In the genomic region with DNA sequence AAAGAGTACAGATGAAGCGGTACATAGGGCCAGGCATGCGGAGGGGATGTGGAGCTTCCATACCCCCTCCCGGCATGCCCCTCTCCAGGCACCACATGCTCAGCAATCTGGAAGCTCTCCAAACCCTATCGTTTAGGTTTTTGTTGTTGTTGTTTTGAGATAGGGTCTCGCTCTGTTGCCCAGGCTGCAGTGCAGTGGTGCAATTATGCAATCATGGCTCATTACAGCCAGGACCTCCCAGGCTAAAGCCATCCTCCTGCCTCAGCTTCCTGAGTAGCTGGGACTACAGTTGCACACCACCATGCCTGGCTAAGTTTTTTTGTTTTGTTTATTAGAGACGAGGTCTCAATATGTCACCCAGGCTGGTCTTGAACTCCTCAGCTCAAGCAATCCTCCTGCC, we compare ENCODE assay signal across 39 cellular contexts.
"Had no signal": no experiment of that assay in that cellular context is flagged by ENCODE, and none has a peak within 500 bp of the region (broad histone marks: within the 10 kb centered on the region; RNA-seq: fewer than 3 reads in every experiment).

No MANE protein-coding gene starts in this region.

- H3K4me1 ChIP-seq: adrenal gland, ascending aorta, body of pancreas, breast epithelium had no signal

- H3K27me3 ChIP-seq: adrenal gland, ascending aorta, body of pancreas, brain microvascular endothelial cell, breast epithelium, cardiac muscle cell had no signal

- H3K36me3 ChIP-seq: adrenal gland, ascending aorta, brain microvascular endothelial cell, breast epithelium, cardiac muscle cell had no signal

- H3K4me3 ChIP-seq: adrenal gland, ascending aorta, body of pancreas, breast epithelium, cardiac muscle cell had no signal

- FAIRE-seq: astrocyte had no signal

- H3K9me3 ChIP-seq: adrenal gland, ascending aorta, body of pancreas, breast epithelium had no signal

- H3K4me3 Mint-ChIP-seq: activated naive CD4-positive, alpha-beta T cell treated with anti-CD3 and anti-CD28 coated beads for 36 hours; activated naive CD4-positive, alpha-beta T cell treated with anti-CD3 and anti-CD28 coated beads, Interleukin-2, amount 10 ng/mL, durations not matched to agents 7 days and 5 days; activated naive CD4-positive, alpha-beta T cell treated with anti-CD3 and anti-CD28 coated beads, Interleukin-2, amount 50 U/mL, for 24 hours; activated naive CD8-positive, alpha-beta T cell; activated naive CD8-positive, alpha-beta T cell treated with anti-CD3 and anti-CD28 coated beads for 36 hours; activated naive CD8-positive, alpha-beta T cell treated with anti-CD3 and anti-CD28 coated beads, Interleukin-2, amount 10 ng/mL, durations not matched to agents 7 days and 5 days; activated naive CD8-positive, alpha-beta T cell treated with anti-CD3 and anti-CD28 coated beads, Interleukin-2, amount 50 U/mL, for 24 hours; activated T-cell treated with anti-CD3 and anti-CD28 coated beads, Interleukin-2, amount 50 U/mL, for 24 hours; activated T-cell treated with anti-CD3 and anti-CD28 coated beads, Interleukin-2, amount 50 U/mL, for 4 hours; activated T-cell treated with anti-CD3 and anti-CD28 coated beads, Interleukin-2, amount 50 U/mL, for 72 hours; activated T-helper 1 cell treated with anti-CD3 and anti-CD28 coated beads, Interleukin-12 subunit alpha, Interleukin-12 subunit beta, Interleukin-2, Interleukin-4 antibody, amounts not matched to agents 30 ng/mL and 10 ng/mL and 1 ng/mL, durations not matched to agents 14 hours and 24 hours and 36 hours; activated T-helper 17 cell treated with anti-CD3 and anti-CD28 coated beads, Interleukin-2, amount 50 U/mL, for 72 hours; brain; central memory CD8-positive, alpha-beta T cell had no signal

- DNase-seq: activated effector memory CD4-positive, alpha-beta T cell treated with anti-CD3 and anti-CD28 coated beads, Interleukin-2, amount 50 U/mL, for 16 hours; activated effector memory CD4-positive, alpha-beta T cell treated with Interleukin-2 at 50 U/mL for 16 hours; activated gamma-delta T cell; activated gamma-delta T cell treated with Interleukin-2 at 50 U/mL for 16 hours; activated naive CD4-positive, alpha-beta T cell; activated naive CD4-positive, alpha-beta T cell treated with anti-CD3 and anti-CD28 coated beads for 36 hours; activated naive CD4-positive, alpha-beta T cell treated with anti-CD3 and anti-CD28 coated beads, Interleukin-2, amount 10 ng/mL, durations not matched to agents 7 days and 5 days; activated naive CD4-positive, alpha-beta T cell treated with anti-CD3 and anti-CD28 coated beads, Interleukin-2, amount 50 U/mL, for 16 hours; activated naive CD4-positive, alpha-beta T cell treated with Interleukin-2 at 50 U/mL for 16 hours; activated naive CD8-positive, alpha-beta T cell treated with anti-CD3 and anti-CD28 coated beads for 36 hours; activated naive CD8-positive, alpha-beta T cell treated with anti-CD3 and anti-CD28 coated beads, Interleukin-2, amount 10 ng/mL, durations not matched to agents 7 days and 5 days; activated naive CD8-positive, alpha-beta T cell treated with anti-CD3 and anti-CD28 coated beads, Interleukin-2, amount 50 U/mL, for 24 hours; activated T-cell treated with anti-CD3 and anti-CD28 coated beads, Interleukin-2, amount 50 U/mL, for 1 hour; activated T-cell treated with anti-CD3 and anti-CD28 coated beads, Interleukin-2, amount 50 U/mL, for 24 hours; activated T-cell treated with anti-CD3 and anti-CD28 coated beads, Interleukin-2, amount 50 U/mL, for 4 hours; activated T-cell treated with anti-CD3 and anti-CD28 coated beads, Interleukin-2, amount 50 U/mL, for 48 hours; activated T-cell treated with anti-CD3 and anti-CD28 coated beads, Interleukin-2, amount 50 U/mL, for 72 hours; adrenal gland; amniotic stem cell; amygdala; anterior cingulate cortex; aorta; body of pancreas; brain microvascular endothelial cell; caudate nucleus; central memory CD4-positive, alpha-beta T cell; cerebellar nuclear complex had no signal

- H3K9me3 Mint-ChIP-seq: activated naive CD4-positive, alpha-beta T cell treated with anti-CD3 and anti-CD28 coated beads for 36 hours; activated naive CD4-positive, alpha-beta T cell treated with anti-CD3 and anti-CD28 coated beads, Interleukin-2, amount 10 ng/mL, durations not matched to agents 7 days and 5 days; activated naive CD4-positive, alpha-beta T cell treated with anti-CD3 and anti-CD28 coated beads, Interleukin-2, amount 50 U/mL, for 24 hours; activated naive CD4-positive, alpha-beta T cell treated with anti-CD3 and anti-CD28 coated beads, Interleukin-2, amount 50 U/mL, for 72 hours; activated naive CD8-positive, alpha-beta T cell treated with anti-CD3 and anti-CD28 coated beads, Interleukin-2, amount 10 ng/mL, durations not matched to agents 7 days and 5 days; activated naive CD8-positive, alpha-beta T cell treated with anti-CD3 and anti-CD28 coated beads, Interleukin-2, amount 50 U/mL, for 24 hours; activated T-cell treated with anti-CD3 and anti-CD28 coated beads, Interleukin-2, amount 50 U/mL, for 24 hours; activated T-cell treated with anti-CD3 and anti-CD28 coated beads, Interleukin-2, amount 50 U/mL, for 4 hours; activated T-cell treated with anti-CD3 and anti-CD28 coated beads, Interleukin-2, amount 50 U/mL, for 72 hours; activated T-helper 1 cell treated with anti-CD3 and anti-CD28 coated beads, Interleukin-12 subunit alpha, Interleukin-12 subunit beta, Interleukin-2, Interleukin-4 antibody, amounts not matched to agents 30 ng/mL and 10 ng/mL and 1 ng/mL, durations not matched to agents 14 hours and 24 hours and 36 hours; activated T-helper 17 cell treated with anti-CD3 and anti-CD28 coated beads, Interleukin-2, amount 50 U/mL, for 72 hours; activated T-helper 2 cell treated with anti-CD3 and anti-CD28 coated beads, Interferon-gamma antibody, Interleukin-2, Interleukin-4, amounts not matched to agents 10 μg/mL and 5 μg/mL and 100 μg/mL, durations not matched to agents 14 hours and 24 hours and 36 hours; central memory CD8-positive, alpha-beta T cell had no signal

- H3K27ac ChIP-seq: adrenal gland, ascending aorta, body of pancreas, brain microvascular endothelial cell, breast epithelium, cardiac muscle cell had no signal

- ATAC-seq: activated naive CD4-positive, alpha-beta T cell treated with anti-CD3 and anti-CD28 coated beads, Interleukin-2, amount 50 U/mL, for 72 hours; activated naive CD8-positive, alpha-beta T cell treated with anti-CD3 and anti-CD28 coated beads, Interleukin-2, amount 50 U/mL, for 24 hours; activated T-cell treated with anti-CD3 and anti-CD28 coated beads, Interleukin-2, amount 50 U/mL, for 4 hours; activated T-cell treated with anti-CD3 and anti-CD28 coated beads, Interleukin-2, amount 50 U/mL, for 72 hours; activated T-helper 17 cell treated with anti-CD3 and anti-CD28 coated beads, Interleukin-2, amount 50 U/mL, for 72 hours; body of pancreas had no signal

- H3K27me3 Mint-ChIP-seq: activated naive CD4-positive, alpha-beta T cell treated with anti-CD3 and anti-CD28 coated beads, Interleukin-2, amount 10 ng/mL, durations not matched to agents 7 days and 5 days; activated naive CD4-positive, alpha-beta T cell treated with anti-CD3 and anti-CD28 coated beads, Interleukin-2, amount 50 U/mL, for 24 hours; activated naive CD8-positive, alpha-beta T cell; activated naive CD8-positive, alpha-beta T cell treated with anti-CD3 and anti-CD28 coated beads for 36 hours; activated naive CD8-positive, alpha-beta T cell treated with anti-CD3 and anti-CD28 coated beads, Interleukin-2, amount 10 ng/mL, durations not matched to agents 7 days and 5 days; activated naive CD8-positive, alpha-beta T cell treated with anti-CD3 and anti-CD28 coated beads, Interleukin-2, amount 50 U/mL, for 24 hours; activated T-cell treated with anti-CD3 and anti-CD28 coated beads, Interleukin-2, amount 50 U/mL, for 24 hours; activated T-helper 17 cell treated with anti-CD3 and anti-CD28 coated beads, Interleukin-2, amount 50 U/mL, for 72 hours; brain; central memory CD8-positive, alpha-beta T cell had no signal

- H3K4me1 Mint-ChIP-seq: activated naive CD4-positive, alpha-beta T cell treated with anti-CD3 and anti-CD28 coated beads, Interleukin-2, amount 10 ng/mL, durations not matched to agents 7 days and 5 days; activated naive CD4-positive, alpha-beta T cell treated with anti-CD3 and anti-CD28 coated beads, Interleukin-2, amount 50 U/mL, for 24 hours; activated naive CD8-positive, alpha-beta T cell treated with anti-CD3 and anti-CD28 coated beads for 36 hours; activated naive CD8-positive, alpha-beta T cell treated with anti-CD3 and anti-CD28 coated beads, Interleukin-2, amount 50 U/mL, for 24 hours had no signal

- H3K27ac Mint-ChIP-seq: activated naive CD4-positive, alpha-beta T cell treated with anti-CD3 and anti-CD28 coated beads for 36 hours; activated naive CD4-positive, alpha-beta T cell treated with anti-CD3 and anti-CD28 coated beads, Interleukin-2, amount 10 ng/mL, durations not matched to agents 7 days and 5 days; activated naive CD4-positive, alpha-beta T cell treated with anti-CD3 and anti-CD28 coated beads, Interleukin-2, amount 50 U/mL, for 24 hours; activated naive CD4-positive, alpha-beta T cell treated with anti-CD3 and anti-CD28 coated beads, Interleukin-2, amount 50 U/mL, for 72 hours; activated naive CD8-positive, alpha-beta T cell; activated naive CD8-positive, alpha-beta T cell treated with anti-CD3 and anti-CD28 coated beads for 36 hours; activated naive CD8-positive, alpha-beta T cell treated with anti-CD3 and anti-CD28 coated beads, Interleukin-2, amount 10 ng/mL, durations not matched to agents 7 days and 5 days; activated naive CD8-positive, alpha-beta T cell treated with anti-CD3 and anti-CD28 coated beads, Interleukin-2, amount 50 U/mL, for 24 hours; activated T-cell treated with anti-CD3 and anti-CD28 coated beads, Interleukin-2, amount 50 U/mL, for 24 hours; activated T-cell treated with anti-CD3 and anti-CD28 coated beads, Interleukin-2, amount 50 U/mL, for 72 hours; activated T-helper 1 cell treated with anti-CD3 and anti-CD28 coated beads, Interleukin-12 subunit alpha, Interleukin-12 subunit beta, Interleukin-2, Interleukin-4 antibody, amounts not matched to agents 30 ng/mL and 10 ng/mL and 1 ng/mL, durations not matched to agents 14 hours and 24 hours and 36 hours; activated T-helper 17 cell treated with anti-CD3 and anti-CD28 coated beads, Interleukin-2, amount 50 U/mL, for 72 hours; activated T-helper 2 cell treated with anti-CD3 and anti-CD28 coated beads, Interferon-gamma antibody, Interleukin-2, Interleukin-4, amounts not matched to agents 10 μg/mL and 5 μg/mL and 100 μg/mL, durations not matched to agents 14 hours and 24 hours and 36 hours; brain had no signal

- H3K36me3 Mint-ChIP-seq: activated naive CD4-positive, alpha-beta T cell treated with anti-CD3 and anti-CD28 coated beads, Interleukin-2, amount 10 ng/mL, durations not matched to agents 7 days and 5 days; activated naive CD8-positive, alpha-beta T cell treated with anti-CD3 and anti-CD28 coated beads for 36 hours; brain had no signal
